In the genomic region with DNA sequence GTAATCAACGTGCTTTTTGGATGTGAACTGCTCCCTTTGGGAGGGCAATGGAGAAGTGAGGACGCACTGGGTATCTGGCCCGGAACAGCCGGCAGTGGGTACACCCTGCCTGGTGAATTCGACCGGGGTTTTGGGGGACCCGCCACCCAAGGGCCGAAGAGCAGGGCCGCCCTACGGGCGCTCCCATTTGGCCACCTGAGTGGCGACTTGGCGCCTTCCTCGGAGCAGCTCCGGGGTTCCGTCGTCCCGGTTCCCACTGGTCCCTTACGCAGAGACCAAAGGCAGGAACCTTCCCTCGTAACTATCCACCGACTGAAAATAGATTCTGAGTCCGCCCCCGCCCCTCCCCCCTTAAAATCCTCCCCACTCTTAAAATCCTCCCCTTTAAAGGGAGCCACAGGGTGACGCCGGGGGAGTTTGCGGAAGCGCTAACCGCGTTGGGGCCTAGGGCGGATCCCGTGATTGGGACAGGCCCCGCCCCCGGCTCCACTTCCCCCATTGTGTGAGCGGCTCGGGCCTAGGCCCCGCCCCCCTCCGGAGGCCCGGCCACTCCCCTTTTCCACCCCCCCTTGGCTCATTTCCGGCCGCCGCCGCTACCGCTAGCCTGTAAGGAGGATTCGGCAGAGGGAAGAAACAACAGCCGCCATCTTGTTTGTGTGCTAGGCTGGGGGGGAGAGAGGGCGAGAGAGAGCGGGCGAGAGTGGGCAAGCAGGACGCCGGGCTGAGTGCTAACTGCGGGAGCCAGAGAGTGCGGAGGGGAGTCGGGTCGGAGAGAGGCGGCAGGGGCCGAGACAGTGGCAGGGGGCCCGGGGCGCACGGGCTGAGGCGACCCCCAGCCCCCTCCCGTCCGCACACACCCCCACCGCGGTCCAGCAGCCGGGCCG, we compare ENCODE assay signal across 8 cellular contexts. TPM values are rescaled to one million over a fixed set of nuclear protein-coding genes. Genes with fewer than 3 reads are reported as not detected.
DNase-seq lines count a peak whose midpoint lies in the region; ATAC-seq and TF ChIP-seq lines count a peak whose summit lies in the region.

No MANE protein-coding gene starts in this region.

- no peaks in the 10 kb centered on the region for H3K27me3 Mint-ChIP-seq in activated naive CD8-positive, alpha-beta T cell treated with anti-CD3 and anti-CD28 coated beads for 36 hours

- intact Hi-C loops in testis (cut with DNase I; ENCODE audit: low total_unique reads), result loop anchor here (2.0 to 5.0 kb wide), 2 partner anchors 69 to 141 kb away; partner anchors contain the start of gene RBX1

- H3K4me3 Mint-ChIP-seq in activated naive CD8-positive, alpha-beta T cell treated with anti-CD3 and anti-CD28 coated beads for 36 hours, result peak overlapping the region; percentile 99

- no peaks in the 10 kb centered on the region for H3K36me3 ChIP-seq in testis (ENCODE audit: low read depth, missing control alignments)

- TF ChIP-seq POLR2A in testis (IDR thresholded peaks at IDR 0.05), result peak; percentile 96

- H3K36me3 Mint-ChIP-seq in activated naive CD8-positive, alpha-beta T cell treated with anti-CD3 and anti-CD28 coated beads for 36 hours, result peaks cover 21% of the 10 kb centered on the region

- H3K27ac ChIP-seq in testis, result peak overlapping the region; percentile 100

- POLR2A ChIA-PET in GM10248 (lab: Yijun Ruan, JAX), result interaction anchor here (2.1 kb wide), 1 partner anchor 140 kb away, joined by 5 read pairs; the partner anchor contains the start of gene RBX1

- H3K4me3 ChIP-seq in testis, result peak overlapping the region; percentile 88 to 97

- H3K4me1 ChIP-seq in testis, result peaks cover 23% of the 10 kb centered on the region

- peak overlapping the region; percentile 100 for H3K27ac Mint-ChIP-seq in activated naive CD8-positive, alpha-beta T cell treated with anti-CD3 and anti-CD28 coated beads for 36 hours

- 0 to 1% methylated on average over 50 to 61 of the region's 66 CpGs for WGBS in testis, 2 donors

- peak; percentile 70 for ATAC-seq in HG02623 (IDR thresholded peaks at IDR 0.05; ENCODE audit: unreplicated experiment)
- peak; percentile 97 for ATAC-seq in omental fat pad (ENCODE audit: low FRiP score)

- H3K4me1 Mint-ChIP-seq in activated naive CD8-positive, alpha-beta T cell treated with anti-CD3 and anti-CD28 coated beads for 36 hours, result peaks cover 28% of the 10 kb centered on the region

- TF ChIP-seq CTCF in GM10248 (IDR thresholded peaks at IDR 0.05; ENCODE audit: control extremely low read depth, extremely low read depth, low read depth, missing control alignments) (no peak), omental fat pad (IDR thresholded peaks at IDR 0.05) (no peak), testis (IDR thresholded peaks at IDR 0.05) (no peak)

- peak; percentile 99 for DNase-seq in GM10248 (ENCODE audit: extremely low spot score)
- peak; percentile 95 for DNase-seq in NCI-H1105 (lab: John Stamatoyannopoulos, UW)
- peak; percentile 96 for DNase-seq in SKM-1 (lab: John Stamatoyannopoulos, UW; ENCODE audit: unreplicated experiment)
- DNase-seq in activated naive CD8-positive, alpha-beta T cell treated with anti-CD3 and anti-CD28 coated beads for 36 hours, result peak; percentile 99
- peak; percentile 99 for DNase-seq in glomerular visceral epithelial cell (ENCODE audit: extremely low spot score)
- peak; percentile 94 for DNase-seq in omental fat pad (ENCODE audit: low spot score)
- DNase-seq in testis, result peak; percentile 99

- CTCF ChIA-PET in GM10248 (lab: Yijun Ruan, JAX), result interaction anchor here (1.4 to 2.3 kb wide), 3 partner anchors 10 to 169 kb away, joined by 4 to 12 read pairs (median 5); no protein-coding TSS in a partner anchor

- no peaks in the 10 kb centered on the region for H3K9me3 ChIP-seq in testis

- no peaks in the 10 kb centered on the region for H3K9me3 Mint-ChIP-seq in activated naive CD8-positive, alpha-beta T cell treated with anti-CD3 and anti-CD28 coated beads for 36 hours

- H3K27me3 ChIP-seq in testis, result no peaks in the 10 kb centered on the region

RNA-seq across cellular contexts. Expression of gene EP300, which starts 1.0 kb away (rescaled TPM):
- total RNA-seq in activated naive CD8-positive, alpha-beta T cell treated with anti-CD3 and anti-CD28 coated beads for 36 hours, result 10 to 100 TPM; 38.5 to 39.5 TPM
- total RNA-seq in omental fat pad, result 10 to 100 TPM; 49.6 to 68.3 (median 58.7) TPM
- 100 to 1,000 TPM; 221 to 242 TPM for total RNA-seq in testis
- 59.2 TPM for polyA plus RNA-seq in testis (ENCODE audit: insufficient read depth, low read depth, low replicate concordance)

Comparison
In these comparisons a context has a peak if more than half of its experiments do, and no peak if none do; other contexts are left out.
1. Peak in every context shown above with its lines: DNase-seq, ATAC-seq, H3K4me3 ChIP-seq and H3K27ac ChIP-seq.